21 cellular contexts compared by ENCODE assay signal in genomic region chr1:14217384-14217783, GRCh38.
"Had no signal": no experiment of that assay in that cellular context is flagged by ENCODE, and none has a peak within 500 bp of the region (broad histone marks: within the 10 kb centered on the region; RNA-seq: fewer than 3 reads in every experiment).

No MANE protein-coding gene starts in this region.

- H2AFZ ChIP-seq: neural progenitor cell had no signal

- H3K4me3 ChIP-seq: esophagus muscularis mucosa, gastrocnemius medialis, lower lobe of right lung, neural progenitor cell, ovary, right atrium auricular region, sigmoid colon, skin epidermis, testis, transverse colon had no signal

- H3K9me3 ChIP-seq: ovary, testis had no signal

- H3K4me2 ChIP-seq: neural progenitor cell had no signal

- H3K36me3 ChIP-seq: esophagus muscularis mucosa, gastrocnemius medialis, lower lobe of right lung, ovary, right atrium auricular region, sigmoid colon, transverse colon had no signal

- ATAC-seq: gastrocnemius medialis; left lobe of liver; lower lobe of right lung; natural killer cell treated with Interleukin-12 subunit alpha and Interleukin-12 subunit beta and Interleukin-15 and Interleukin-18, amount 100 ng/mL, for 72 hours; stimulated activated naive B cell treated with anti-CD40 and anti-IgM and Interleukin-4, amounts not matched to agents 10 μg/mL and 1 μg/mL and 100 μg/mL, for 72 hours; stimulated activated naive CD8-positive, alpha-beta T cell treated with anti-CD3 and anti-CD28 coated beads, Interleukin-15, amount 100 ng/mL, for 72 hours had no signal

- H3K9ac ChIP-seq: neural progenitor cell had no signal

- H3K27ac ChIP-seq: esophagus muscularis mucosa, gastrocnemius medialis, lower lobe of right lung, neural progenitor cell, ovary, right atrium auricular region, sigmoid colon, skin epidermis, testis, transverse colon had no signal

- H3K27me3 ChIP-seq: esophagus muscularis mucosa, gastrocnemius medialis, neural progenitor cell, ovary, right atrium auricular region, sigmoid colon, testis, transverse colon had no signal

- DNase-seq: cortex of kidney; effector memory CD4-positive, alpha-beta T cell; gastrocnemius medialis; islet precursor cell; lower lobe of right lung; nucleus accumbens; ovary; sigmoid colon; stimulated activated CD4-positive, alpha-beta T cell treated with anti-CD3 and anti-CD28 coated beads, Interleukin-2, amount 100 ng/mL, for 24 hours; stimulated activated CD4-positive, alpha-beta T cell treated with anti-CD3 and anti-CD28 coated beads, Interleukin-4, amount 100 ng/mL, for 4 hours; stimulated activated naive B cell treated with anti-CD40 and anti-IgM and Interleukin-4, amounts not matched to agents 10 μg/mL and 1 μg/mL and 100 μg/mL, for 72 hours; stimulated activated naive CD8-positive, alpha-beta T cell treated with anti-CD3 and anti-CD28 coated beads, Interleukin-15, amount 100 ng/mL, for 72 hours; testis; transverse colon had no signal

- H3K4me1 ChIP-seq: esophagus muscularis mucosa, gastrocnemius medialis, lower lobe of right lung, neural progenitor cell, right atrium auricular region, sigmoid colon, testis, transverse colon had no signal

- FAIRE-seq: endometrium had no signal
